In genomic region chr6:347232-347631, GRCh38 we compare ENCODE assay signal across 15 cellular contexts. TPM values are rescaled to one million over a fixed set of nuclear protein-coding genes. Genes with fewer than 3 reads are reported as not detected.
A peak's percentile ranks its signal among the peaks of the same experiment; 100 is the strongest.
DNase-seq lines count a peak whose midpoint lies in the region; ATAC-seq and TF ChIP-seq lines count a peak whose summit lies in the region.
"Had no signal": no experiment of that assay in that cellular context is flagged by ENCODE, and none has a peak within 500 bp of the region (broad histone marks: within the 10 kb centered on the region; RNA-seq: fewer than 3 reads in every experiment).

No MANE protein-coding gene starts in this region.

- peaks cover 38% of the 10 kb centered on the region for H3K4me1 ChIP-seq in left ventricle myocardium inferior

- no peak overlapping the region for H3K27ac ChIP-seq in left ventricle myocardium inferior (replicated peaks)
- H3K27ac ChIP-seq: dorsolateral prefrontal cortex, heart left ventricle, SK-N-MC had no signal

- no peaks in the 10 kb centered on the region for H3K9me3 Mint-ChIP-seq in effector memory CD8-positive, alpha-beta T cell
- no peaks in the 10 kb centered on the region for H3K9me3 Mint-ChIP-seq in activated T-helper 17 cell treated with anti-CD3 and anti-CD28 coated beads, Interleukin-2, amount 50 U/mL, for 72 hours
- no peaks in the 10 kb centered on the region for H3K9me3 Mint-ChIP-seq in activated CD8-positive, alpha-beta memory T cell treated with anti-CD3 and anti-CD28 coated beads, Interleukin-2, amount 10 ng/mL, durations not matched to agents 7 days and 5 days (ENCODE audit: low read depth)
- H3K9me3 Mint-ChIP-seq: activated CD4-positive, alpha-beta memory T cell treated with anti-CD3 and anti-CD28 coated beads for 36 hours had no signal

- no peaks in the 10 kb centered on the region for H3K9me3 ChIP-seq in left ventricle myocardium inferior (replicated peaks)
- H3K9me3 ChIP-seq: heart left ventricle had no signal

- no peaks in the 10 kb centered on the region for H3K27me3 ChIP-seq in left ventricle myocardium inferior (ENCODE audit: low read depth)
- H3K27me3 ChIP-seq: heart left ventricle had no signal

- no peak overlapping the region for H3K4me3 Mint-ChIP-seq in effector memory CD8-positive, alpha-beta T cell
- no peak overlapping the region for H3K4me3 Mint-ChIP-seq in activated T-helper 17 cell treated with anti-CD3 and anti-CD28 coated beads, Interleukin-2, amount 50 U/mL, for 72 hours
- H3K4me3 Mint-ChIP-seq in activated CD8-positive, alpha-beta memory T cell treated with anti-CD3 and anti-CD28 coated beads, Interleukin-2, amount 10 ng/mL, durations not matched to agents 7 days and 5 days = no peak overlapping the region
- H3K4me3 Mint-ChIP-seq: activated CD4-positive, alpha-beta memory T cell treated with anti-CD3 and anti-CD28 coated beads for 36 hours had no signal

- TF ChIP-seq CTCF in left ventricle myocardium inferior (IDR thresholded peaks at IDR 0.05; ENCODE audit: borderline replicate concordance) = no peak

- H3K4me1 Mint-ChIP-seq in effector memory CD8-positive, alpha-beta T cell (ENCODE audit: low read depth in 2 of 2) = peaks cover 3 to 9% of the 10 kb centered on the region in 2 donors
- no peaks in the 10 kb centered on the region for H3K4me1 Mint-ChIP-seq in activated T-helper 17 cell treated with anti-CD3 and anti-CD28 coated beads, Interleukin-2, amount 50 U/mL, for 72 hours
- H3K4me1 Mint-ChIP-seq in activated CD8-positive, alpha-beta memory T cell treated with anti-CD3 and anti-CD28 coated beads, Interleukin-2, amount 10 ng/mL, durations not matched to agents 7 days and 5 days = peaks cover 26% of the 10 kb centered on the region

- intact Hi-C loops in left ventricle myocardium inferior (cut with micrococcal nuclease) = no loop called here

- H3K27ac Mint-ChIP-seq in effector memory CD8-positive, alpha-beta T cell = peak overlapping the region; percentile 45 to 49
- H3K27ac Mint-ChIP-seq in activated T-helper 17 cell treated with anti-CD3 and anti-CD28 coated beads, Interleukin-2, amount 50 U/mL, for 72 hours = no peak overlapping the region
- no peak overlapping the region for H3K27ac Mint-ChIP-seq in activated CD8-positive, alpha-beta memory T cell treated with anti-CD3 and anti-CD28 coated beads, Interleukin-2, amount 10 ng/mL, durations not matched to agents 7 days and 5 days
- H3K27ac Mint-ChIP-seq: activated CD4-positive, alpha-beta memory T cell treated with anti-CD3 and anti-CD28 coated beads for 36 hours had no signal

- DNase-seq in effector memory CD8-positive, alpha-beta T cell = no peak
- DNase-seq in AML-193 (lab: John Stamatoyannopoulos, UW) (no peak), left ventricle myocardium inferior (no peak)
- no peak for DNase-seq in activated CD8-positive, alpha-beta memory T cell treated with anti-CD3 and anti-CD28 coated beads, Interleukin-2, amount 10 ng/mL, durations not matched to agents 7 days and 5 days
- DNase-seq: activated CD4-positive, alpha-beta memory T cell treated with anti-CD3 and anti-CD28 coated beads for 36 hours; dorsolateral prefrontal cortex; IMR-90; NCI-H2171 treated with DMSO at 0.1 percent for 48 hours had no signal

- H3K36me3 Mint-ChIP-seq in effector memory CD8-positive, alpha-beta T cell (ENCODE audit: insufficient read depth) = peaks cover 12% of the 10 kb centered on the region
- peaks cover 65% of the 10 kb centered on the region for H3K36me3 Mint-ChIP-seq in activated T-helper 17 cell treated with anti-CD3 and anti-CD28 coated beads, Interleukin-2, amount 50 U/mL, for 72 hours (ENCODE audit: low read depth)
- peaks cover 16% of the 10 kb centered on the region for H3K36me3 Mint-ChIP-seq in activated CD8-positive, alpha-beta memory T cell treated with anti-CD3 and anti-CD28 coated beads, Interleukin-2, amount 10 ng/mL, durations not matched to agents 7 days and 5 days

- CTCF ChIA-PET in activated CD8-positive, alpha-beta memory T cell treated with anti-CD3 and anti-CD28 coated beads, Interleukin-2, amount 10 ng/mL, durations not matched to agents 7 days and 5 days (lab: Charles Lee) = no interaction called here

- ATAC-seq in GM18858 (IDR thresholded peaks at IDR 0.05; ENCODE audit: unreplicated experiment) (peak; percentile 92), GM21528 (IDR thresholded peaks at IDR 0.05; ENCODE audit: low FRiP score, unreplicated experiment) (peak; percentile 68), HG03097 (IDR thresholded peaks at IDR 0.05; ENCODE audit: low FRiP score, unreplicated experiment) (peak; percentile 62)
- no peak for ATAC-seq in effector memory CD8-positive, alpha-beta T cell (replicated peaks)
- no peak for ATAC-seq in activated T-helper 17 cell treated with anti-CD3 and anti-CD28 coated beads, Interleukin-2, amount 50 U/mL, for 72 hours (replicated peaks)
- ATAC-seq in activated CD8-positive, alpha-beta memory T cell treated with anti-CD3 and anti-CD28 coated beads, Interleukin-2, amount 10 ng/mL, durations not matched to agents 7 days and 5 days = no peak
- ATAC-seq: heart left ventricle, sciatic nerve had no signal

- no peak overlapping the region for H3K4me3 ChIP-seq in left ventricle myocardium inferior
- H3K4me3 ChIP-seq: dorsolateral prefrontal cortex, heart left ventricle, SK-N-MC had no signal

- no peaks in the 10 kb centered on the region for H3K27me3 Mint-ChIP-seq in effector memory CD8-positive, alpha-beta T cell
- no peaks in the 10 kb centered on the region for H3K27me3 Mint-ChIP-seq in activated T-helper 17 cell treated with anti-CD3 and anti-CD28 coated beads, Interleukin-2, amount 50 U/mL, for 72 hours
- no peaks in the 10 kb centered on the region for H3K27me3 Mint-ChIP-seq in activated CD8-positive, alpha-beta memory T cell treated with anti-CD3 and anti-CD28 coated beads, Interleukin-2, amount 10 ng/mL, durations not matched to agents 7 days and 5 days
- H3K27me3 Mint-ChIP-seq: activated CD4-positive, alpha-beta memory T cell treated with anti-CD3 and anti-CD28 coated beads for 36 hours had no signal

- peaks cover 32% of the 10 kb centered on the region for H3K36me3 ChIP-seq in left ventricle myocardium inferior

RNA-seq across cellular contexts. Expression of gene IRF4, which starts 44.3 kb away (rescaled TPM):
- total RNA-seq in activated T-helper 17 cell treated with anti-CD3 and anti-CD28 coated beads, Interleukin-2, amount 50 U/mL, for 72 hours = 100 to 1,000 TPM; 477 to 704 TPM
- 0.22 TPM for total RNA-seq in left ventricle myocardium inferior
- 100 to 1,000 TPM; 184 to 254 TPM for total RNA-seq in activated CD8-positive, alpha-beta memory T cell treated with anti-CD3 and anti-CD28 coated beads, Interleukin-2, amount 10 ng/mL, durations not matched to agents 7 days and 5 days
- total RNA-seq: IMR-90 had no signal

RNA-seq across cellular contexts. Expression of gene DUSP22, which starts 54.9 kb away (rescaled TPM):
- 10 to 100 TPM; 23.3 to 27.4 TPM for total RNA-seq in activated T-helper 17 cell treated with anti-CD3 and anti-CD28 coated beads, Interleukin-2, amount 50 U/mL, for 72 hours
- total RNA-seq in left ventricle myocardium inferior = 48.0 TPM
- 10 to 100 TPM; 38.1 to 47.8 TPM for total RNA-seq in activated CD8-positive, alpha-beta memory T cell treated with anti-CD3 and anti-CD28 coated beads, Interleukin-2, amount 10 ng/mL, durations not matched to agents 7 days and 5 days

Comparison
In these comparisons a context has a peak if more than half of its experiments do, and no peak if none do; other contexts are left out.
1. ATAC-seq: peak in GM18858 (single experiment), GM21528 (single experiment) and HG03097 (single experiment); none in effector memory CD8-positive, alpha-beta T cell (single experiment), activated T-helper 17 cell treated with anti-CD3 and anti-CD28 coated beads, Interleukin-2, amount 50 U/mL, for 72 hours (single experiment) and activated CD8-positive, alpha-beta memory T cell treated with anti-CD3 and anti-CD28 coated beads, Interleukin-2, amount 10 ng/mL, durations not matched to agents 7 days and 5 days (single experiment).
2. H3K27ac Mint-ChIP-seq: peak in effector memory CD8-positive, alpha-beta T cell (2 of 2); none in activated T-helper 17 cell treated with anti-CD3 and anti-CD28 coated beads, Interleukin-2, amount 50 U/mL, for 72 hours (single experiment) and activated CD8-positive, alpha-beta memory T cell treated with anti-CD3 and anti-CD28 coated beads, Interleukin-2, amount 10 ng/mL, durations not matched to agents 7 days and 5 days (single experiment).
3. RNA of gene IRF4, which starts 44.3 kb away (total RNA-seq): 477 to 704 TPM in activated T-helper 17 cell treated with anti-CD3 and anti-CD28 coated beads, Interleukin-2, amount 50 U/mL, for 72 hours and 184 to 254 TPM in activated CD8-positive, alpha-beta memory T cell treated with anti-CD3 and anti-CD28 coated beads, Interleukin-2, amount 10 ng/mL, durations not matched to agents 7 days and 5 days; 0.22 TPM in left ventricle myocardium inferior (single experiment); every median in the first group is over 100 times any median in the second.